ENCODE assay signal across 18 cellular contexts in the genomic region with DNA sequence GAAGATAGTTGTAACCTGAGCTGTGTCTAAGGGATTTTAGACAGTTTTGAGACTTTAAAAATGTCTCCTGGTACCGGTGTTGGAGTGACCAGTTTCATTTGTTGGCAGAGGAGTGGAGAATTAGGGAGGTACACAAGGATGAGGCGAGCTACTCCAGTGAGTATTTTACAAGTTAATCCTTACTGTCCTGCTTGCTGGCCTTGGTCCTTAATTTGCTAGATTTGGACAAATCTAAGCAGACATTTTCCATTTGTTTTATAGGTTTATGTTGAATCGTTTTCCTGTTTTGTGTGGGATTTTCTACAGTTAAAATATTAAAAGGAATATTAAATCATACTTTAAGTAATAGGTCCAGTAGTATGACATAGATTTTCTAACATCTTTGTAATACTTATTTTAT.
"Had no signal": no experiment of that assay in that cellular context is flagged by ENCODE, and none has a peak within 500 bp of the region (broad histone marks: within the 10 kb centered on the region; RNA-seq: fewer than 3 reads in every experiment).

No MANE protein-coding gene starts in this region.

- ATAC-seq: Panc1, PC-3 had no signal

- H3K27ac ChIP-seq: RWPE1 had no signal

- DNase-seq: KBM-7, MV-4-11, NCI-H1048, NCI-H1105, NCI-H1417, NCI-H1436 treated with DMSO at 0.1 percent for 48 hours, NCI-H1694, NCI-H187 treated with DMSO at 0.1 percent for 48 hours, NCI-H2029 treated with DMSO at 0.1 percent for 48 hours, NCI-H2171 treated with DMSO at 0.1 percent for 48 hours, NCI-H2227 treated with DMSO at 0.1 percent for 48 hours, NCI-H524, NCI-H526 treated with DMSO at 0.1 percent for 48 hours, NCI-H774, PC-3, SHP77 had no signal
